Comparison of ENCODE assay signal across 6 cellular contexts in genomic region chr22:50303848-50304527, GRCh38.
DNase-seq lines count a peak whose midpoint lies in the region; ATAC-seq and TF ChIP-seq lines count a peak whose summit lies in the region.

No MANE protein-coding gene starts in this region.

- H3K4me3 ChIP-seq in choroid plexus epithelial cell (ENCODE audit: low read depth, low read length) (peak overlapping the region; percentile 16), parathyroid adenoma (ENCODE audit: low read depth, low read length) (peak overlapping the region; percentile 33)

- DNase-seq in HK-2 (ENCODE audit: unreplicated experiment) (peak; percentile 61), choroid plexus epithelial cell (ENCODE audit: low read depth) (no peak), amniotic stem cell (lab: John Stamatoyannopoulos, UW) (no peak)
- DNase-seq in activated CD8-positive, alpha-beta memory T cell treated with anti-CD3 and anti-CD28 coated beads for 24 hours: no peak

- TF ChIP-seq CTCF in choroid plexus epithelial cell (conservative IDR thresholded peaks at IDR 0.05; ENCODE audit: low read depth, low read length) (no peak), parathyroid adenoma (IDR thresholded peaks at IDR 0.05) (no peak)

- H3K4me1 ChIP-seq in parathyroid adenoma: peaks cover 23% of the 10 kb centered on the region

- H3K36me3 ChIP-seq in parathyroid adenoma (ENCODE audit: control insufficient read depth, insufficient read depth, low read length): no peaks in the 10 kb centered on the region

- no peaks in the 10 kb centered on the region for H3K27me3 ChIP-seq in parathyroid adenoma (ENCODE audit: control insufficient read depth, insufficient read depth, low read length)

- H3K9ac ChIP-seq in parathyroid adenoma: no peak overlapping the region

- H3K27ac ChIP-seq in parathyroid adenoma: peak overlapping the region; percentile 95

- peaks cover 26% of the 10 kb centered on the region for H3K79me2 ChIP-seq in parathyroid adenoma

- no peaks in the 10 kb centered on the region for H3K9me3 ChIP-seq in parathyroid adenoma (ENCODE audit: control insufficient read depth, low read length)

- no peak overlapping the region for H2AFZ ChIP-seq in parathyroid adenoma

- no peak for ATAC-seq in HG03520 (IDR thresholded peaks at IDR 0.05; ENCODE audit: unreplicated experiment)

- peak overlapping the region; percentile 62 for H3K4me2 ChIP-seq in parathyroid adenoma (ENCODE audit: low read length)
